In the genomic region with DNA sequence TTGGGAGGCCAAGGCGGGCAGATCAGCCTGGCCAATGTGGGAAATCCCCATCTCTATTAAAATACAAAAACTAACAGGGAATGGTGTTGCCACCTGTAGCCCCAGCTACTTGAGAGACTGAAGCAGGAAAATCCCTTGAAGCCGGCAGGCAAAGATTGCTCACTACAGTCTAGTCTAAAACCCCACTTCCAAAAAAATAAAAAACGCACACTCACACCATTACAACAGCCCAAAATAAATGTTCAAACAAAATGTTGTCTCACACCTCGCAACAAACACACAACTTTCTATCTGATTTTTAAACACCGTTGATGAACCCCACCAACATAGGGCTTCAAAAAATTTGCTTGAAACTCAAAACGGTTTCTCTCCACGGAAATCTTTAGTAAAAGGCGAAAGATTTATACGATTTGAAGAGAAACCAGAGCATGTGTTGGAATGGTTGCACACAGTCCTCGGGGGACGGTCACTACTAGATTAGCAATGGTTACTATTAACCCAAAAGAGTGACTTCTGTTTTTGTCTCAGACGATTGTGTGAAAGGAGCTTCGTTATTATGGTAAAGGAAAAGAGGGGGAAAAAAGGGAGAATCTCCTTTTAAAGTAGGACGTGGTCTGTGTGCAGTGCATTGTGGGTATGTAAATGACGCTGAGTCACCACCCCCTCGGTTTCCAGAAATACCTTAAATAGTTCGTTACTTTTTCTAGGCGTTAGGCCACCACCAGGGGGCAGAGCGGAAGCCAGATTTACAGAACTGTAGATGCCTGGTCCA, we compare ENCODE assay signal across 1 cellular context.
TF ChIP-seq lines count a peak whose summit lies in the region.

RNU5D-1 (minus strand) TSS at position 430 of the 772 bp plus-strand sequence.

TF ChIP-seq in K562, 482 proteins besides CTCF, POLR2A, EP300 and RAD21 (continued from another document and continues in another):
- TF ChIP-seq, protein P1, sequence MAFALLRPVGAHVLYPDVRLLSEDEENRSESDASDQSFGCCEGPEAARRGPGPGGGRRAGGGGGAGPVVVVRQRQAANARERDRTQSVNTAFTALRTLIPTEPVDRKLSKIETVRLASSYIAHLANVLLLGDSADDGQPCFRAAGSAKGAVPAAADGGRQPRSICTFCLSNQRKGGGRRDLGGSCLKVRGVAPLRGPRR (CRISPR knock-in tag; IDR thresholded peaks at IDR 0.05) = no peak
- TF ChIP-seq YY1 (IDR thresholded peaks at IDR 0.05; ENCODE audit: borderline replicate concordance in 1 of 3, control insufficient read depth in 1 of 3, extremely low read depth in 1 of 3, insufficient read depth in 3 of 3, insufficient read length in 1 of 3, insufficient replicate concordance in 2 of 3, low read depth in 1 of 3, low read length in 2 of 3) (peak in 1 of 3 experiments; percentile 80), HCFC1 (IDR thresholded peaks at IDR 0.05; ENCODE audit: low read depth, low read length) (peak; percentile 72), LARP7 (IDR thresholded peaks at IDR 0.05) (peak; percentile 96), CAMTA2 (CRISPR knock-in tag; conservative IDR thresholded peaks at IDR 0.05) (peak; percentile 99), PHF20 (IDR thresholded peaks at IDR 0.05; ENCODE audit: partially characterized antibody) (peak; percentile 68), CHD1 (IDR thresholded peaks at IDR 0.05; ENCODE audit: low read length) (no peak), SIN3B (IDR thresholded peaks at IDR 0.05; ENCODE audit: low read depth) (peak; percentile 57), THRB (CRISPR knock-in tag; conservative IDR thresholded peaks at IDR 0.05) (peak; percentile 100), COPS2 (conservative IDR thresholded peaks at IDR 0.05) (no peak), ILK (tag; IDR thresholded peaks at IDR 0.05; ENCODE audit: borderline replicate concordance, low read depth) (peak; percentile 78), ZNF561 (CRISPR knock-in tag; conservative IDR thresholded peaks at IDR 0.05) (peak; percentile 94), FOXK1 (CRISPR knock-in tag; IDR thresholded peaks at IDR 0.05; ENCODE audit: borderline replicate concordance) (peak; percentile 97), CREB3 (tag; conservative IDR thresholded peaks at IDR 0.05; ENCODE audit: low read depth) (peak; percentile 69; the same call in 1 of the 2 replicates), PHF8 (IDR thresholded peaks at IDR 0.05; ENCODE audit: borderline replicate concordance, low read length) (peak; percentile 46; the same call in 1 of the 2 replicates), TFAM (CRISPR knock-in tag; conservative IDR thresholded peaks at IDR 0.05) (no peak), FOS (IDR thresholded peaks at IDR 0.05; ENCODE audit: extremely low read depth, insufficient read length) (peak; percentile 45), SIRT6 (IDR thresholded peaks at IDR 0.05; ENCODE audit: low read depth, low read length) (no peak), USF2 (CRISPR knock-in tag; IDR thresholded peaks at IDR 0.05) (no peak), ZNF830 (CRISPR knock-in tag; IDR thresholded peaks at IDR 0.05) (peak; percentile 99), ZNF324 (CRISPR knock-in tag; IDR thresholded peaks at IDR 0.05) (peak; percentile 74), TAF9B (IDR thresholded peaks at IDR 0.05; ENCODE audit: partially characterized antibody) (peak; percentile 99), ZNF232 (CRISPR knock-in tag; IDR thresholded peaks at IDR 0.05) (no peak), ZNF696 (CRISPR knock-in tag; conservative IDR thresholded peaks at IDR 0.05) (peak; percentile 98), PURB (CRISPR knock-in tag; IDR thresholded peaks at IDR 0.05; ENCODE audit: low read depth) (no peak), MTA2 (IDR thresholded peaks at IDR 0.05; ENCODE audit: low read depth) (peak; percentile 42), MCM3 (IDR thresholded peaks at IDR 0.05) (no peak), POU5F1 (IDR thresholded peaks at IDR 0.05; ENCODE audit: borderline replicate concordance, low read depth, low read length, partially characterized antibody) (no peak), ADNP (tag; IDR thresholded peaks at IDR 0.05) (no peak), ARNT (IDR thresholded peaks at IDR 0.05) (peak; percentile 94 to 99), ARID1B (IDR thresholded peaks at IDR 0.05) (peak; percentile 83), ZNF511 (CRISPR knock-in tag; IDR thresholded peaks at IDR 0.05) (peak; percentile 26; the same call in 1 of the 2 replicates), ETV5 (CRISPR knock-in tag; IDR thresholded peaks at IDR 0.05; ENCODE audit: low read depth) (peak; percentile 63; the same call in 1 of the 2 replicates), POLR3G (IDR thresholded peaks at IDR 0.05; ENCODE audit: extremely low read depth, insufficient read length, insufficient replicate concordance) (no peak), SMAD1 (IDR thresholded peaks at IDR 0.05; ENCODE audit: low read depth, low read length, partially characterized antibody) (peak; percentile 100), CEBPZ (IDR thresholded peaks at IDR 0.05; ENCODE audit: borderline replicate concordance, low read depth, low read length) (0 out of 2 replicates have a peak, but pooled peaks have one; percentile 15), ZKSCAN3 (CRISPR knock-in tag; IDR thresholded peaks at IDR 0.05) (no peak), POLR3A (IDR thresholded peaks at IDR 0.05; ENCODE audit: borderline replicate concordance, extremely low read depth, insufficient read depth, insufficient read length) (no peak), NCOA1 (IDR thresholded peaks at IDR 0.05; ENCODE audit: low read depth) (peak; percentile 67)
- TF ChIP-seq, protein P2, sequence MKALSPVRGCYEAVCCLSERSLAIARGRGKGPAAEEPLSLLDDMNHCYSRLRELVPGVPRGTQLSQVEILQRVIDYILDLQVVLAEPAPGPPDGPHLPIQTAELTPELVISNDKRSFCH (CRISPR knock-in tag; IDR thresholded peaks at IDR 0.05) = no peak
- TF ChIP-seq, protein P2 (tag; IDR thresholded peaks at IDR 0.05) = peak; percentile 86
- TF ChIP-seq, protein P3, sequence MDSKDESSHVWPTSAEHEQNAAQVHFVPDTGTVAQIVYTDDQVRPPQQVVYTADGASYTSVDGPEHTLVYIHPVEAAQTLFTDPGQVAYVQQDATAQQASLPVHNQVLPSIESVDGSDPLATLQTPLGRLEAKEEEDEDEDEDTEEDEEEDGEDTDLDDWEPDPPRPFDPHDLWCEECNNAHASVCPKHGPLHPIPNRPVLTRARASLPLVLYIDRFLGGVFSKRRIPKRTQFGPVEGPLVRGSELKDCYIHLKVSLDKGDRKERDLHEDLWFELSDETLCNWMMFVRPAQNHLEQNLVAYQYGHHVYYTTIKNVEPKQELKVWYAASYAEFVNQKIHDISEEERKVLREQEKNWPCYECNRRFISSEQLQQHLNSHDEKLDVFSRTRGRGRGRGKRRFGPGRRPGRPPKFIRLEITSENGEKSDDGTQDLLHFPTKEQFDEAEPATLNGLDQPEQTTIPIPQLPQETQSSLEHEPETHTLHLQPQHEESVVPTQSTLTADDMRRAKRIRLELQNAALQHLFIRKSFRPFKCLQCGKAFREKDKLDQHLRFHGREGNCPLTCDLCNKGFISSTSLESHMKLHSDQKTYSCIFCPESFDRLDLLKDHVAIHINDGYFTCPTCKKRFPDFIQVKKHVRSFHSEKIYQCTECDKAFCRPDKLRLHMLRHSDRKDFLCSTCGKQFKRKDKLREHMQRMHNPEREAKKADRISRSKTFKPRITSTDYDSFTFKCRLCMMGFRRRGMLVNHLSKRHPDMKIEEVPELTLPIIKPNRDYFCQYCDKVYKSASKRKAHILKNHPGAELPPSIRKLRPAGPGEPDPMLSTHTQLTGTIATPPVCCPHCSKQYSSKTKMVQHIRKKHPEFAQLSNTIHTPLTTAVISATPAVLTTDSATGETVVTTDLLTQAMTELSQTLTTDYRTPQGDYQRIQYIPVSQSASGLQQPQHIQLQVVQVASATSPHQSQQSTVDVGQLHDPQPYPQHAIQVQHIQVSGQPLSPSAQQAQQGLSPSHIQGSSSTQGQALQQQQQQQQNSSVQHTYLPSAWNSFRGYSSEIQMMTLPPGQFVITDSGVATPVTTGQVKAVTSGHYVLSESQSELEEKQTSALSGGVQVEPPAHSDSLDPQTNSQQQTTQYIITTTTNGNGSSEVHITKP (IDR thresholded peaks at IDR 0.05; ENCODE audit: partially characterized antibody) = peak; percentile 66
- TF ChIP-seq, protein P4, sequence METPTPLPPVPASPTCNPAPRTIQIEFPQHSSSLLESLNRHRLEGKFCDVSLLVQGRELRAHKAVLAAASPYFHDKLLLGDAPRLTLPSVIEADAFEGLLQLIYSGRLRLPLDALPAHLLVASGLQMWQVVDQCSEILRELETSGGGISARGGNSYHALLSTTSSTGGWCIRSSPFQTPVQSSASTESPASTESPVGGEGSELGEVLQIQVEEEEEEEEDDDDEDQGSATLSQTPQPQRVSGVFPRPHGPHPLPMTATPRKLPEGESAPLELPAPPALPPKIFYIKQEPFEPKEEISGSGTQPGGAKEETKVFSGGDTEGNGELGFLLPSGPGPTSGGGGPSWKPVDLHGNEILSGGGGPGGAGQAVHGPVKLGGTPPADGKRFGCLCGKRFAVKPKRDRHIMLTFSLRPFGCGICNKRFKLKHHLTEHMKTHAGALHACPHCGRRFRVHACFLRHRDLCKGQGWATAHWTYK (CRISPR knock-in tag; IDR thresholded peaks at IDR 0.05) = peak; percentile 98
- TF ChIP-seq, protein P5, sequence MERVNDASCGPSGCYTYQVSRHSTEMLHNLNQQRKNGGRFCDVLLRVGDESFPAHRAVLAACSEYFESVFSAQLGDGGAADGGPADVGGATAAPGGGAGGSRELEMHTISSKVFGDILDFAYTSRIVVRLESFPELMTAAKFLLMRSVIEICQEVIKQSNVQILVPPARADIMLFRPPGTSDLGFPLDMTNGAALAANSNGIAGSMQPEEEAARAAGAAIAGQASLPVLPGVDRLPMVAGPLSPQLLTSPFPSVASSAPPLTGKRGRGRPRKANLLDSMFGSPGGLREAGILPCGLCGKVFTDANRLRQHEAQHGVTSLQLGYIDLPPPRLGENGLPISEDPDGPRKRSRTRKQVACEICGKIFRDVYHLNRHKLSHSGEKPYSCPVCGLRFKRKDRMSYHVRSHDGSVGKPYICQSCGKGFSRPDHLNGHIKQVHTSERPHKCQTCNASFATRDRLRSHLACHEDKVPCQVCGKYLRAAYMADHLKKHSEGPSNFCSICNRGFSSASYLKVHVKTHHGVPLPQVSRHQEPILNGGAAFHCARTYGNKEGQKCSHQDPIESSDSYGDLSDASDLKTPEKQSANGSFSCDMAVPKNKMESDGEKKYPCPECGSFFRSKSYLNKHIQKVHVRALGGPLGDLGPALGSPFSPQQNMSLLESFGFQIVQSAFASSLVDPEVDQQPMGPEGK (CRISPR knock-in tag; IDR thresholded peaks at IDR 0.05; ENCODE audit: borderline replicate concordance) = peak; percentile 98
